8 cellular contexts compared by ENCODE assay signal in the genomic region with DNA sequence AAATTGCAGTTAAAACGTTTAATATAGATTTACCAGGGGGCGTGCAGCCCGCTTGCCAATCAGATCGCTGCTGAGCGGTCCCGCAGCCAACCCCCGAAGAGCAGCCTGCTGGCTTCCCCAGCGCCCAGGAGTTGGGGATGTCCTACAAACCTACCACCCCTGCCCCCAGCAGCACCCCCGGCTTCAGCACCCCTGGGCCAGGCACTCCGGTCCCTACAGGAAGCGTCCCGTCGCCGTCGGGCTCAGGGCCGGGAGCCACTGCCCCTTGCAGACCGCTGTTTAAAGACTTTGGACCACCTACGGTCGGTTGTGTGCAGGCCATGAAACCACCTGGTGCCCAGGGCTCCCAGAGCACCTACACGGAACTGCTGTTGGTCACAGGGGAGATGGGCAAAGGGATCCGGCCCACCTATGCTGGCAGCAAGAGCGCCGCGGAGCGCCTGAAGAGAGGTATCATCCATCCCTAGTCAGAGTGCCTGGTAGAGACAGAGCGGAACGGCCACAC.
DNase-seq lines count a peak whose midpoint lies in the region; ATAC-seq, FAIRE-seq and TF ChIP-seq lines count a peak whose summit lies in the region.
"Not testable (repeated sequence)": the region's sequence is repeated elsewhere in the genome, so short reads cannot be mapped to it uniquely, and the experiment has no call there.

No MANE protein-coding gene starts in this region.

- POLR2A ChIA-PET in A549 (lab: Yijun Ruan, JAX); K562 (lab: Yijun Ruan, JAX): not testable (repeated sequence)

- TF ChIP-seq EP300 in A549 (IDR thresholded peaks at IDR 0.05); K562 (IDR thresholded peaks at IDR 0.05; ENCODE audit: low read length): not testable (repeated sequence)

- not testable (repeated sequence) for TF ChIP-seq RAD21 in A549 (conservative IDR thresholded peaks at IDR 0.05 in 1 of 2, IDR thresholded peaks at IDR 0.05 in 1 of 2); K562 (CRISPR knock-in tag; conservative IDR thresholded peaks at IDR 0.05 in 1 of 2, IDR thresholded peaks at IDR 0.05 in 1 of 2)

- not testable (repeated sequence) for DNase-seq in A549 (ENCODE audit: low read depth in 1 of 2, low spot score in 1 of 2); K562 (ENCODE audit: extremely low read depth in 1 of 4, low spot score in 3 of 4); heart left ventricle; right lobe of liver; psoas muscle
- DNase-seq in upper lobe of right lung: peak; percentile 67

- H3K4me1 ChIP-seq in A549; K562 (replicated peaks in 1 of 2; ENCODE audit: control insufficient read depth in 2 of 2, insufficient read depth in 2 of 2, low read length in 2 of 2); heart left ventricle; right lobe of liver; psoas muscle; upper lobe of right lung: not testable (repeated sequence)

- not testable (repeated sequence) for H3K4me3 ChIP-seq in A549, K562, heart left ventricle, right lobe of liver, psoas muscle, upper lobe of right lung

- H2AFZ ChIP-seq in K562 (ENCODE audit: low read depth, low read length): not testable (repeated sequence)

- H4K20me1 ChIP-seq in K562 (replicated peaks; ENCODE audit: control insufficient read depth, insufficient read depth, low read length): not testable (repeated sequence)

- not testable (repeated sequence) for TF ChIP-seq POLR2A in A549 (IDR thresholded peaks at IDR 0.05; ENCODE audit: low read length); K562 (conservative IDR thresholded peaks at IDR 0.05); heart left ventricle (IDR thresholded peaks at IDR 0.05); right lobe of liver (IDR thresholded peaks at IDR 0.05)

- not testable (repeated sequence) for H3K27ac ChIP-seq in A549; K562 (ENCODE audit: extremely low read depth, low read depth, low read length); heart left ventricle; right lobe of liver; psoas muscle; upper lobe of right lung

- not testable (repeated sequence) for H3K27me3 ChIP-seq in K562 (ENCODE audit: control insufficient read depth in 2 of 2, insufficient read depth in 2 of 2, low read length in 2 of 2); right lobe of liver
- H3K27me3 ChIP-seq in heart left ventricle (peaks cover 2 to 21% (median 10%) of the 10 kb centered on the region in 9 donors), psoas muscle (ENCODE audit: insufficient read depth in 3 of 3, low read length in 2 of 3) (peaks cover 0 to 14% (median 2%) of the 10 kb centered on the region in 3 donors), upper lobe of right lung (peaks cover 16% of the 10 kb centered on the region)

- intact Hi-C loops in K562 (cut with micrococcal nuclease); heart left ventricle (cut with DNase I); right lobe of liver (cut with DNase I); psoas muscle (cut with DNase I); upper lobe of right lung (cut with DNase I): not testable (repeated sequence)

- not testable (repeated sequence) for H3K79me2 ChIP-seq in K562 (ENCODE audit: control insufficient read depth, insufficient read depth, low read length)

- not testable (repeated sequence) for H3K4me2 ChIP-seq in A549; K562 (ENCODE audit: insufficient read depth, low read length)

- ATAC-seq in A549 (peak; percentile 33; a peak in 5 of 6 replicates), HG02642 (IDR thresholded peaks at IDR 0.05; ENCODE audit: poor library complexity, unreplicated experiment) (peak; percentile 41), SK-N-SH treated with all-trans-retinoic acid at 6 μM for 48 hours (peak; percentile 43), K562 (peak; percentile 80), heart left ventricle (peak in 3 of 4 donors; percentile 16 to 68 (median 22)), right lobe of liver (peak in 3 of 4 donors; percentile 23 to 63 (median 40)), psoas muscle (peak; percentile 24 to 55 (median 42)), upper lobe of right lung (peak; percentile 70)

- CTCF ChIA-PET in A549 (lab: Yijun Ruan, JAX); K562 (lab: Yijun Ruan, JAX; ENCODE audit: low intra/inter-chr PET ratio): not testable (repeated sequence)

- H3K9ac ChIP-seq in K562 (ENCODE audit: insufficient read depth in 1 of 2, low read depth in 2 of 2, low read length in 2 of 2): not testable (repeated sequence)

- FAIRE-seq in A549 (lab: Jason Lieb, UNC); K562 (lab: Jason Lieb, UNC): not testable (repeated sequence)

- in situ Hi-C loops in K562 (cut with MboI): loop anchor here (10.0 kb wide), 1 partner anchor 930 kb away; no protein-coding TSS in a partner anchor

- H3K9me3 ChIP-seq in A549; K562 (replicated peaks; ENCODE audit: control insufficient read depth, insufficient read depth, low read depth, low read length); right lobe of liver; psoas muscle; upper lobe of right lung: not testable (repeated sequence)
- H3K9me3 ChIP-seq in heart left ventricle: peaks cover 0 to 14% (median 7%) of the 10 kb centered on the region in 12 donors

- not testable (repeated sequence) for H3K36me3 ChIP-seq in K562 (ENCODE audit: control insufficient read depth, insufficient read depth, low read length); heart left ventricle; right lobe of liver; psoas muscle (ENCODE audit: insufficient read depth in 1 of 2, low read depth in 1 of 2); upper lobe of right lung

- not testable (repeated sequence) for BruUV-seq in K562 (replicated peaks; lab: Mats Ljungman, UMichigan)

- H3K9me1 ChIP-seq in K562 (ENCODE audit: control insufficient read depth, insufficient read depth, low read length): not testable (repeated sequence)

- TF ChIP-seq CTCF in A549 (IDR thresholded peaks at IDR 0.05); K562 (IDR thresholded peaks at IDR 0.05 in 2 of 3, conservative IDR thresholded peaks at IDR 0.05 in 1 of 3; ENCODE audit: insufficient read depth in 2 of 3, low read depth in 1 of 3, low read length in 3 of 3); heart left ventricle (IDR thresholded peaks at IDR 0.05); right lobe of liver (IDR thresholded peaks at IDR 0.05); psoas muscle (IDR thresholded peaks at IDR 0.05); upper lobe of right lung (IDR thresholded peaks at IDR 0.05): not testable (repeated sequence)

- WGBS in A549 (ENCODE audit: missing lambda C conversion rate): 75% methylated on average over 26 of the region's 27 CpGs
- 7% methylated on average over 23 of the region's 27 CpGs for WGBS in K562 (ENCODE audit: insufficient coverage, low coverage, missing lambda C conversion rate)
- WGBS in heart left ventricle, 4 donors: 47 to 61% (median 55%) methylated on average over 22 to 26 of the region's 27 CpGs
- 37% methylated on average over 24 of the region's 27 CpGs for WGBS in right lobe of liver (ENCODE audit: insufficient coverage, low coverage, low lambda C conversion rate, missing lambda C conversion rate)
- WGBS in psoas muscle, 3 donors: 45 to 58% (median 57%) methylated on average over 15 to 25 of the region's 27 CpGs

Comparison
In these comparisons a context has a peak if more than half of its experiments do, and no peak if none do; other contexts are left out.
1. ATAC-seq: peak in every context shown above with its lines; median percentile 80 in K562; 70 in upper lobe of right lung; 43 in SK-N-SH treated with all-trans-retinoic acid at 6 μM for 48 hours; 42 in psoas muscle; 41 in HG02642; 40 in right lobe of liver; 33 in A549; 22 in heart left ventricle.